1 cellular context compared by ENCODE assay signal in the genomic region with DNA sequence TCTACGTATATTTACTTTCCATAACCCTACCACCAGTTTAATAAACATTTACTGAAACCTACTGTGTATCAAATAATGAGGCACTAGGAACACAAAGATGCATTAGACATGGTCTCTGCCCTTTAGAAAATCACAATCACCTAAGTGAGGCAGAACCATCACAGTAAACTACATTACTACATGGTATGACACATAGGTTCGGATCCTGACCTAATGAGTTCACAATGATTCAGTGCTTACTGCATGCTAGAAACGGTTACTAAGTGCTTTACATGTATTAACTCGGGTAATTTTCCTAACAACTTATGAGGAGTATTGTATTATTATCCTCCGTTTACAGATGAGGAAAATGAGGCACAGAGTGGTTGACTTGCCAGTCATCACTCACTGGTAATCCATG.
TF ChIP-seq lines count a peak whose summit lies in the region.

No MANE protein-coding gene starts in this region.

TF ChIP-seq in IMR-90, 13 proteins besides CTCF, POLR2A, EP300 and RAD21 (continued from another document):
- TF ChIP-seq RFX5 (IDR thresholded peaks at IDR 0.05; ENCODE audit: low read depth, low read length) (no peak), BHLHE40 (IDR thresholded peaks at IDR 0.05; ENCODE audit: low read depth, low read length) (no peak), CEBPB (IDR thresholded peaks at IDR 0.05; ENCODE audit: low read depth, low read length) (peak; percentile 64; the same call in 1 of the 2 replicates), MXI1 (IDR thresholded peaks at IDR 0.05; ENCODE audit: borderline replicate concordance, low read depth, low read length) (no peak), RCOR1 (IDR thresholded peaks at IDR 0.05; ENCODE audit: insufficient replicate concordance, low read length) (no peak), CHD1 (IDR thresholded peaks at IDR 0.05; ENCODE audit: low read depth, low read length) (no peak), SMC3 (IDR thresholded peaks at IDR 0.05; ENCODE audit: low read depth, low read length) (no peak)
- TF ChIP-seq, protein P1, sequence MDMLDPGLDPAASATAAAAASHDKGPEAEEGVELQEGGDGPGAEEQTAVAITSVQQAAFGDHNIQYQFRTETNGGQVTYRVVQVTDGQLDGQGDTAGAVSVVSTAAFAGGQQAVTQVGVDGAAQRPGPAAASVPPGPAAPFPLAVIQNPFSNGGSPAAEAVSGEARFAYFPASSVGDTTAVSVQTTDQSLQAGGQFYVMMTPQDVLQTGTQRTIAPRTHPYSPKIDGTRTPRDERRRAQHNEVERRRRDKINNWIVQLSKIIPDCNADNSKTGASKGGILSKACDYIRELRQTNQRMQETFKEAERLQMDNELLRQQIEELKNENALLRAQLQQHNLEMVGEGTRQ (IDR thresholded peaks at IDR 0.05; ENCODE audit: low read depth, low read length): no peak
- TF ChIP-seq, protein P2, sequence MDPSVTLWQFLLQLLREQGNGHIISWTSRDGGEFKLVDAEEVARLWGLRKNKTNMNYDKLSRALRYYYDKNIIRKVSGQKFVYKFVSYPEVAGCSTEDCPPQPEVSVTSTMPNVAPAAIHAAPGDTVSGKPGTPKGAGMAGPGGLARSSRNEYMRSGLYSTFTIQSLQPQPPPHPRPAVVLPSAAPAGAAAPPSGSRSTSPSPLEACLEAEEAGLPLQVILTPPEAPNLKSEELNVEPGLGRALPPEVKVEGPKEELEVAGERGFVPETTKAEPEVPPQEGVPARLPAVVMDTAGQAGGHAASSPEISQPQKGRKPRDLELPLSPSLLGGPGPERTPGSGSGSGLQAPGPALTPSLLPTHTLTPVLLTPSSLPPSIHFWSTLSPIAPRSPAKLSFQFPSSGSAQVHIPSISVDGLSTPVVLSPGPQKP (IDR thresholded peaks at IDR 0.05; ENCODE audit: borderline replicate concordance, low read depth, low read length): no peak
